In the genomic region with DNA sequence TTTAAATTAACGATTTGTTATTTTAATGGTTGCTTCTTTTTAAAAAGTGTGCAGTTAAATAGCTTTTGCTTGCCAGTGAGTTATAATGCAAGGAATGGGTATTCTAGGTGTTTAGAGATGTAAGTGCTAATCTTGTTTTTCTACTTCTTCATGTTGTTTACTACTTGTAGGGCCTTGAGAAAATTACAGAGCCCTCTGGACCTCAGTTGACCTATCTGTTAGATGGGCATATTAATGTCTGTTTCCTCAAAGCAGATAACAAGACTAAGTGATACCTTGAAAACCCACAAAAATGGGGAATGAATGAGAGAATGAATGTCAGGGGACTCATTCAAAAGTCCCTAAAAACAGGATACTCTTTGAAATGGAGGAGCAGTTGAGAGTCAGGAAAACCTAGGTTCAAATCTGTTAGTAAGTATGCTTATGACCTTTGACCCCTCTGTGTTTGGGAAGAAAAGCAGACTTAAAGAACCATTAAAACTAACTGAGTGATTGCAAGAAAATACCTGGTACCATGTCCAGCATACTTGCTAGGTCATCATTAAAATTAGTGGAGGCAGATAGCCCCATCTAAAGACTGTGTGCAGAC, we compare ENCODE assay signal across 24 cellular contexts.
A peak's percentile ranks its signal among the peaks of the same experiment; 100 is the strongest.
DNase-seq lines count a peak whose midpoint lies in the region; ATAC-seq, FAIRE-seq and TF ChIP-seq lines count a peak whose summit lies in the region.
"Had no signal": no experiment of that assay in that cellular context is flagged by ENCODE, and none has a peak within 500 bp of the region (broad histone marks: within the 10 kb centered on the region; RNA-seq: fewer than 3 reads in every experiment).

No MANE protein-coding gene starts in this region.

- no peaks in the 10 kb centered on the region for H3K4me1 Mint-ChIP-seq in CD4-positive, alpha-beta T cell (ENCODE audit: low read depth)
- H3K4me1 Mint-ChIP-seq: CD14-positive monocyte; CD4-positive, CD25-positive, alpha-beta regulatory T cell had no signal

- H3K9me3 ChIP-seq in A549 (no peaks in the 10 kb centered on the region), GM12878 (replicated peaks; ENCODE audit: control insufficient read depth, insufficient read depth, low read length) (no peaks in the 10 kb centered on the region), right cardiac atrium (ENCODE audit: control insufficient read depth, low read length) (no peaks in the 10 kb centered on the region)
- peaks cover 3% of the 10 kb centered on the region for H3K9me3 ChIP-seq in CD4-positive, alpha-beta T cell (ENCODE audit: control insufficient read depth, low read length)
- H3K9me3 ChIP-seq: BE2C, BLaER1, Caco-2 had no signal

- no peak for TF ChIP-seq CTCF in A549 (IDR thresholded peaks at IDR 0.05)
- no peak for TF ChIP-seq CTCF in GM12878 (IDR thresholded peaks at IDR 0.05 in 2 of 3, conservative IDR thresholded peaks at IDR 0.05 in 1 of 3; ENCODE audit: control insufficient read depth in 2 of 3, extremely low read depth in 1 of 3, insufficient read depth in 1 of 3, low read depth in 3 of 3, low read length in 3 of 3)
- TF ChIP-seq CTCF in CD4-positive, alpha-beta T cell (IDR thresholded peaks at IDR 0.05), result no peak

- TF ChIP-seq RAD21 in A549 (conservative IDR thresholded peaks at IDR 0.05 in 1 of 2, IDR thresholded peaks at IDR 0.05 in 1 of 2) (no peak), GM12878 (IDR thresholded peaks at IDR 0.05; ENCODE audit: insufficient read depth, low read depth, low read length) (no peak)

- H3K27me3 Mint-ChIP-seq in CD4-positive, alpha-beta T cell, result no peaks in the 10 kb centered on the region
- H3K27me3 Mint-ChIP-seq: CD4-positive, CD25-positive, alpha-beta regulatory T cell had no signal

- no peak for FAIRE-seq in A549 (lab: Jason Lieb, UNC)
- FAIRE-seq in GM12878 (lab: Jason Lieb, UNC), result no peak
- FAIRE-seq: D721Med, G401.6, GM12892, GM18507 had no signal

- SMC1A ChIA-PET in GM12878 (lab: Charles Lee; ENCODE audit: uncharacterized antibody, unreplicated experiment), result interaction anchor here (1.2 kb wide), 1 partner anchor 21 kb away, joined by 3 read pairs; no protein-coding TSS in a partner anchor

- no peak overlapping the region for H2AFZ ChIP-seq in GM12878 (ENCODE audit: control insufficient read depth, low read depth, low read length)

- intact Hi-C loops in GM12878 (cut with micrococcal nuclease; ENCODE audit: unreplicated experiment) (no loop called here), right cardiac atrium (cut with DNase I) (no loop called here)
- intact Hi-C loops in CD4-positive, alpha-beta T cell (cut with DNase I, micrococcal nuclease), result no loop called here

- no peaks in the 10 kb centered on the region for H3K36me3 ChIP-seq in GM12878 (ENCODE audit: control insufficient read depth in 2 of 2, insufficient read depth in 2 of 2, low read length in 1 of 2)
- H3K36me3 ChIP-seq: BE2C, BLaER1 had no signal

- H3K27ac Mint-ChIP-seq in CD4-positive, alpha-beta T cell, result no peak overlapping the region
- H3K27ac Mint-ChIP-seq: CD4-positive, CD25-positive, alpha-beta regulatory T cell; CD8-positive, alpha-beta T cell had no signal

- no peak for TF ChIP-seq EP300 in A549 (IDR thresholded peaks at IDR 0.05)
- TF ChIP-seq EP300 in GM12878 (IDR thresholded peaks at IDR 0.05; ENCODE audit: borderline replicate concordance in 1 of 2, control insufficient read depth in 1 of 2, low read depth in 2 of 2, low read length in 2 of 2), result no peak

- in situ Hi-C loops in GM12878 (cut with MboI), result no loop called here

- DNase-seq in A549 (ENCODE audit: low read depth in 1 of 2, low spot score in 1 of 2) (no peak), GM12878 (ENCODE audit: low read depth, low spot score) (no peak), right cardiac atrium (no peak), NCI-H1436 (lab: John Stamatoyannopoulos, UW) (no peak)
- no peak for DNase-seq in CD4-positive, alpha-beta T cell
- DNase-seq: ACHN; BE2C; C1 segment of cervical spinal cord; Caco-2; Calu3; CD4-positive, CD25-positive, alpha-beta regulatory T cell; CD8-positive, alpha-beta T cell; DMS79 treated with DMSO at 0.1 percent for 48 hours; GF-D8 had no signal

- no peak overlapping the region for H3K4me3 ChIP-seq in A549
- H3K4me3 ChIP-seq in GM12878, result no peak overlapping the region
- no peak overlapping the region for H3K4me3 ChIP-seq in right cardiac atrium (ENCODE audit: low read length)
- H3K4me3 ChIP-seq: BLaER1 had no signal

- no peak for ATAC-seq in A549
- ATAC-seq in GM18907 (IDR thresholded peaks at IDR 0.05; ENCODE audit: unreplicated experiment), result peak; percentile 22
- peak; percentile 11 for ATAC-seq in HG03103 (IDR thresholded peaks at IDR 0.05; ENCODE audit: low read depth, unreplicated experiment)
- ATAC-seq in GM12878, result no peak
- no peak for ATAC-seq in right cardiac atrium
- ATAC-seq in CD4-positive, alpha-beta T cell (ENCODE audit: poor library complexity), result no peak
- no peak for ATAC-seq in GM19351 (IDR thresholded peaks at IDR 0.05; ENCODE audit: unreplicated experiment)
- ATAC-seq: CD8-positive, alpha-beta T cell had no signal

- H3K79me2 ChIP-seq in GM12878 (ENCODE audit: control insufficient read depth, insufficient read depth, low read length), result no peaks in the 10 kb centered on the region

- H3K9me3 Mint-ChIP-seq in CD4-positive, alpha-beta T cell, result peaks cover 11% of the 10 kb centered on the region

- no peaks in the 10 kb centered on the region for H4K20me1 ChIP-seq in GM12878 (ENCODE audit: control insufficient read depth, insufficient read depth)
- H4K20me1 ChIP-seq: BLaER1 had no signal

- RAD21 ChIA-PET in GM12878 (lab: Charles Lee; ENCODE audit: unreplicated experiment), result no interaction called here

- TF ChIP-seq POLR2A in A549 (IDR thresholded peaks at IDR 0.05; ENCODE audit: low read length) (no peak), GM12878 (IDR thresholded peaks at IDR 0.05; ENCODE audit: low read depth, low read length) (no peak)

- BruUV-seq in GM12878 (replicated peaks; lab: Mats Ljungman, UMichigan), result no TSS peak

- H3K27me3 ChIP-seq in GM12878 (replicated peaks in 1 of 2; ENCODE audit: control insufficient read depth in 2 of 2, insufficient read depth in 2 of 2, low read length in 1 of 2), result no peaks in the 10 kb centered on the region
- no peaks in the 10 kb centered on the region for H3K27me3 ChIP-seq in right cardiac atrium (ENCODE audit: control insufficient read depth, insufficient read depth)
- no peaks in the 10 kb centered on the region for H3K27me3 ChIP-seq in CD4-positive, alpha-beta T cell (ENCODE audit: control insufficient read depth, insufficient read depth, low read length)
- H3K27me3 ChIP-seq: BE2C, BLaER1 had no signal

- POLR2A ChIA-PET in A549 (lab: Yijun Ruan, JAX), result no interaction called here
- POLR2A ChIA-PET in GM12878 (lab: Charles Lee), result no interaction called here
- POLR2A ChIA-PET in CD4-positive, alpha-beta T cell (lab: Charles Lee), result no interaction called here

- H3K4me2 ChIP-seq in A549 (no peak overlapping the region), GM12878 (ENCODE audit: control insufficient read depth, insufficient read depth) (no peak overlapping the region)
- H3K4me2 ChIP-seq: BLaER1 had no signal

- CTCF ChIA-PET in A549 (lab: Yijun Ruan, JAX), result no interaction called here
- CTCF ChIA-PET in GM12878 (lab: Yijun Ruan, JAX), result no interaction called here
- CTCF ChIA-PET in CD4-positive, alpha-beta T cell (lab: Charles Lee), result no interaction called here

- H3K27ac ChIP-seq in A549 (no peak overlapping the region), GM12878 (ENCODE audit: control insufficient read depth, insufficient read depth) (no peak overlapping the region), right cardiac atrium (ENCODE audit: low read length) (no peak overlapping the region)
- H3K27ac ChIP-seq in CD4-positive, alpha-beta T cell (ENCODE audit: low read depth, low read length), result no peak overlapping the region
- H3K27ac ChIP-seq: 22Rv1, BLaER1 had no signal

- H3K36me3 Mint-ChIP-seq in CD4-positive, alpha-beta T cell (ENCODE audit: low read depth), result no peaks in the 10 kb centered on the region
- H3K36me3 Mint-ChIP-seq: CD14-positive monocyte; CD4-positive, CD25-positive, alpha-beta regulatory T cell; CD8-positive, alpha-beta T cell had no signal

- WGBS in A549 (ENCODE audit: missing lambda C conversion rate), result 5% methylated on average over 1 of the region's 1 CpG
- 90% methylated on average over 1 of the region's 1 CpG for WGBS in GM12878 (ENCODE audit: insufficient coverage, insufficient replicate concordance, low lambda C conversion rate, missing lambda C conversion rate)
- WGBS in right cardiac atrium, result 80% methylated on average over 1 of the region's 1 CpG

- H3K9ac ChIP-seq in GM12878 (ENCODE audit: control insufficient read depth, insufficient read depth, low read length), result no peak overlapping the region
- H3K9ac ChIP-seq: BLaER1 had no signal

- no peak overlapping the region for H3K4me3 Mint-ChIP-seq in CD4-positive, alpha-beta T cell
- H3K4me3 Mint-ChIP-seq: CD14-positive monocyte; CD4-positive, CD25-positive, alpha-beta regulatory T cell; CD8-positive, alpha-beta T cell had no signal

- H3K4me1 ChIP-seq in A549, result no peaks in the 10 kb centered on the region
- H3K4me1 ChIP-seq in GM12878 (ENCODE audit: control insufficient read depth, insufficient read depth, low read length), result no peaks in the 10 kb centered on the region
- H3K4me1 ChIP-seq in right cardiac atrium (ENCODE audit: control insufficient read depth, insufficient read depth, low read length), result no peaks in the 10 kb centered on the region
- H3K4me1 ChIP-seq: BE2C, BLaER1, Caco-2 had no signal

TF ChIP-seq in A549, 52 proteins besides CTCF, POLR2A, EP300 and RAD21:
- TF ChIP-seq MAFK (IDR thresholded peaks at IDR 0.05; ENCODE audit: partially characterized antibody), result peak; percentile 1
- no peak for TF ChIP-seq SREBF2 (IDR thresholded peaks at IDR 0.05)

TF ChIP-seq in GM12878, 131 proteins besides CTCF, POLR2A, EP300 and RAD21 (continues in another document):
- TF ChIP-seq NFIC (IDR thresholded peaks at IDR 0.05; ENCODE audit: low read depth, low read length) (no peak), ETV6 (conservative IDR thresholded peaks at IDR 0.05 in 1 of 2, IDR thresholded peaks at IDR 0.05 in 1 of 2; ENCODE audit: borderline replicate concordance in 1 of 2, low read depth in 1 of 2) (no peak), MYC (IDR thresholded peaks at IDR 0.05; ENCODE audit: insufficient read depth, insufficient read length, insufficient replicate concordance, low read length, severe bottlenecking) (no peak)

Comparison
In these comparisons a context has a peak if more than half of its experiments do, and no peak if none do; other contexts are left out.
1. ATAC-seq: peak in GM18907 (single experiment) and HG03103 (single experiment); none in A549 (0 of 2), GM12878 (single experiment), right cardiac atrium (0 of 2), CD4-positive, alpha-beta T cell (single experiment) and GM19351 (single experiment).